Comparison of ENCODE assay signal across 8 cellular contexts in genomic region chr11:107591446-107592236, GRCh38. TPM values are rescaled to one million over a fixed set of nuclear protein-coding genes. Genes with fewer than 3 reads are reported as not detected.
DNase-seq lines count a peak whose midpoint lies in the region; ATAC-seq and TF ChIP-seq lines count a peak whose summit lies in the region.

No MANE protein-coding gene starts in this region.

- H3K27me3 ChIP-seq in muscle layer of colon (ENCODE audit: control insufficient read depth in 1 of 2, insufficient read depth in 2 of 2, low read length in 2 of 2) (peaks cover 23 to 39% of the 10 kb centered on the region in 2 donors), thoracic aorta (replicated peaks; ENCODE audit: insufficient read depth) (no peaks in the 10 kb centered on the region)

- ATAC-seq in HG02938 (IDR thresholded peaks at IDR 0.05; ENCODE audit: unreplicated experiment) (peak; percentile 43), thoracic aorta (ENCODE audit: insufficient number of reproducible peaks, low FRiP score, low read depth) (no peak)

- no peak overlapping the region for H3K9ac ChIP-seq in muscle layer of colon (ENCODE audit: low read length)

- DNase-seq in DMS79 treated with DMSO at 0.1 percent for 48 hours (lab: John Stamatoyannopoulos, UW) (peak; percentile 40), DMS79 (lab: John Stamatoyannopoulos, UW) (no peak), ecto neural progenitor cell (ENCODE audit: low spot score) (peak; percentile 73), thoracic aorta (ENCODE audit: low spot score) (no peak), hepatic stellate cell (ENCODE audit: low spot score) (no peak)

- H3K9me3 ChIP-seq in muscle layer of colon (ENCODE audit: low read length) (no peaks in the 10 kb centered on the region), thoracic aorta (no peaks in the 10 kb centered on the region)

- no peak for TF ChIP-seq CTCF in WI38 (IDR thresholded peaks at IDR 0.05; ENCODE audit: low read depth, low read length)
- TF ChIP-seq CTCF in thoracic aorta (IDR thresholded peaks at IDR 0.05): no peak

- H3K4me1 ChIP-seq in muscle layer of colon (ENCODE audit: insufficient read depth, low read length) (no peaks in the 10 kb centered on the region), thoracic aorta (ENCODE audit: control insufficient read depth in 1 of 2, low read depth in 2 of 2) (peaks cover 7 to 20% of the 10 kb centered on the region in 2 donors)

- no peak overlapping the region for H3K27ac ChIP-seq in muscle layer of colon (ENCODE audit: low read depth, low read length)
- H3K27ac ChIP-seq in thoracic aorta: no peak overlapping the region

- H3K4me3 ChIP-seq in WI38 (ENCODE audit: low read depth, low read length) (peak overlapping the region; percentile 74), muscle layer of colon (ENCODE audit: low read depth in 1 of 2, low read length in 2 of 2) (peak overlapping the region; percentile 47 to 63), thoracic aorta (peak overlapping the region; percentile 70)

- H3K36me3 ChIP-seq in muscle layer of colon (ENCODE audit: insufficient read depth, low read length) (no peaks in the 10 kb centered on the region), thoracic aorta (no peaks in the 10 kb centered on the region)

RNA-seq across cellular contexts. Expression of gene ELMOD1, which starts 0.7 kb away (rescaled TPM):
- 1 to 10 TPM in 1 of 2 donors, not detected in 1; 3.2 TPM for total RNA-seq in thoracic aorta

RNA-seq across cellular contexts. Expression of gene ALKBH8, which starts 26.1 kb away (rescaled TPM):
- total RNA-seq in thoracic aorta: 10 to 100 TPM; 10.6 to 16.8 TPM

Comparison
In these comparisons a context has a peak if more than half of its experiments do, and no peak if none do; other contexts are left out.
1. DNase-seq: peak in DMS79 treated with DMSO at 0.1 percent for 48 hours (single experiment) and ecto neural progenitor cell (single experiment); none in DMS79 (single experiment), thoracic aorta (single experiment) and hepatic stellate cell (single experiment).
2. Peak in every context shown above with its lines, with median percentiles within 50 percentile points of each other: H3K4me3 ChIP-seq.